In genomic region chr15:90618330-90619136, GRCh38 we compare ENCODE assay signal across 12 cellular contexts.
DNase-seq lines count a peak whose midpoint lies in the region; ATAC-seq and TF ChIP-seq lines count a peak whose summit lies in the region.
"Had no signal": no experiment of that assay in that cellular context is flagged by ENCODE, and none has a peak within 500 bp of the region (broad histone marks: within the 10 kb centered on the region; RNA-seq: fewer than 3 reads in every experiment).

No MANE protein-coding gene starts in this region.

- no peak overlapping the region for H3K4me3 ChIP-seq in AG04450 (ENCODE audit: low read depth, low read length)
- no peak overlapping the region for H3K4me3 ChIP-seq in OCI-LY1 (ENCODE audit: low read depth, low read length, poor library complexity, severe bottlenecking)

- POLR2A ChIA-PET in AG04450 (lab: Yijun Ruan, JAX), result no interaction called here
- POLR2A ChIA-PET in WTC11 (lab: Charles Lee), result no interaction called here

- ATAC-seq in WTC11 (no peak), HG03378 (IDR thresholded peaks at IDR 0.05; ENCODE audit: unreplicated experiment) (no peak), HG03159 (IDR thresholded peaks at IDR 0.05; ENCODE audit: unreplicated experiment) (no peak)
- ATAC-seq: activated T-cell treated with anti-CD3 and anti-CD28 coated beads, Interleukin-2, amount 50 U/mL, for 72 hours; stimulated activated naive B cell treated with anti-CD40 and anti-IgM and Interleukin-4, amounts not matched to agents 10 μg/mL and 1 μg/mL and 100 μg/mL, for 72 hours had no signal

- H3K4me1 ChIP-seq in OCI-LY1 (ENCODE audit: insufficient read depth, low read length, severe bottlenecking), result peaks cover 14% of the 10 kb centered on the region

- DNase-seq in AG04450 (ENCODE audit: low read depth, low spot score) (peak; percentile 11), DMS53 treated with DMSO at 0.1 percent for 48 hours (lab: John Stamatoyannopoulos, UW; ENCODE audit: unreplicated experiment) (peak; percentile 33), fibroblast of peridontal ligament (ENCODE audit: extremely low read depth) (peak; percentile 65), WTC11 (ENCODE audit: low spot score) (no peak), NCI-H2227 treated with DMSO at 0.1 percent for 48 hours (lab: John Stamatoyannopoulos, UW) (no peak)
- DNase-seq: activated T-cell treated with anti-CD3 and anti-CD28 coated beads, Interleukin-2, amount 50 U/mL, for 72 hours; HCEC 1CT; NCI-H226; stimulated activated naive B cell treated with anti-CD40 and anti-IgM and Interleukin-4, amounts not matched to agents 10 μg/mL and 1 μg/mL and 100 μg/mL, for 72 hours had no signal

- no peak overlapping the region for H3K4me2 ChIP-seq in OCI-LY1 (ENCODE audit: low read length)

- no peaks in the 10 kb centered on the region for H4K20me1 ChIP-seq in OCI-LY1 (ENCODE audit: insufficient read depth, low read length)

- TF ChIP-seq CTCF in AG04450 (IDR thresholded peaks at IDR 0.05; ENCODE audit: low read depth, low read length) (no peak), OCI-LY1 (IDR thresholded peaks at IDR 0.05; ENCODE audit: low read length) (0 out of 2 replicates have a peak, but pooled peaks have one; percentile 14), WTC11 (IDR thresholded peaks at IDR 0.05) (no peak)

- no peak overlapping the region for H3K9ac ChIP-seq in OCI-LY1 (ENCODE audit: low read length)

- no peaks in the 10 kb centered on the region for H3K27me3 ChIP-seq in AG04450 (ENCODE audit: control insufficient read depth, insufficient read depth, low read length)
- no peaks in the 10 kb centered on the region for H3K27me3 ChIP-seq in OCI-LY1 (ENCODE audit: insufficient read depth, low read length)

- no peaks in the 10 kb centered on the region for H3F3A ChIP-seq in OCI-LY1 (ENCODE audit: insufficient read depth, low read length)

- no peak overlapping the region for H3K4me3 Mint-ChIP-seq in WTC11
- H3K4me3 Mint-ChIP-seq: stimulated activated naive B cell treated with anti-CD40 and anti-IgM and Interleukin-4, amounts not matched to agents 10 μg/mL and 1 μg/mL and 100 μg/mL, for 72 hours had no signal

- H3K27ac ChIP-seq in AG04450 (ENCODE audit: low read depth, low read length), result no peak overlapping the region
- no peak overlapping the region for H3K27ac ChIP-seq in OCI-LY1 (ENCODE audit: low read depth, low read length, poor library complexity, severe bottlenecking)

- no peak overlapping the region for H3K27ac Mint-ChIP-seq in WTC11
- H3K27ac Mint-ChIP-seq: activated T-cell treated with anti-CD3 and anti-CD28 coated beads, Interleukin-2, amount 50 U/mL, for 72 hours; stimulated activated naive B cell treated with anti-CD40 and anti-IgM and Interleukin-4, amounts not matched to agents 10 μg/mL and 1 μg/mL and 100 μg/mL, for 72 hours had no signal

- no peaks in the 10 kb centered on the region for H3K36me3 ChIP-seq in OCI-LY1 (ENCODE audit: insufficient read depth, low read length)

- no peaks in the 10 kb centered on the region for H3K9me3 Mint-ChIP-seq in WTC11
- H3K9me3 Mint-ChIP-seq: activated T-cell treated with anti-CD3 and anti-CD28 coated beads, Interleukin-2, amount 50 U/mL, for 72 hours; stimulated activated naive B cell treated with anti-CD40 and anti-IgM and Interleukin-4, amounts not matched to agents 10 μg/mL and 1 μg/mL and 100 μg/mL, for 72 hours had no signal

- H3K27me3 Mint-ChIP-seq in WTC11 (ENCODE audit: low read depth), result no peaks in the 10 kb centered on the region
- H3K27me3 Mint-ChIP-seq: stimulated activated naive B cell treated with anti-CD40 and anti-IgM and Interleukin-4, amounts not matched to agents 10 μg/mL and 1 μg/mL and 100 μg/mL, for 72 hours had no signal

- H2AFZ ChIP-seq in OCI-LY1 (ENCODE audit: low read length), result no peak overlapping the region

- no peaks in the 10 kb centered on the region for H3K9me3 ChIP-seq in AG04450 (ENCODE audit: control insufficient read depth, insufficient read depth, low read length)
- no peaks in the 10 kb centered on the region for H3K9me3 ChIP-seq in OCI-LY1 (ENCODE audit: low read length)

- no peaks in the 10 kb centered on the region for H3K9me2 ChIP-seq in OCI-LY1 (ENCODE audit: low read depth, low read length)

- H3K79me2 ChIP-seq in OCI-LY1 (ENCODE audit: insufficient read depth, low read length), result no peaks in the 10 kb centered on the region

- H3K4me1 Mint-ChIP-seq in WTC11, result peaks cover 11% of the 10 kb centered on the region

- no peaks in the 10 kb centered on the region for H3K36me3 Mint-ChIP-seq in WTC11

- CTCF ChIA-PET in AG04450 (lab: Charles Lee), result interaction anchor here (0.6 to 3.1 kb wide), 12 partner anchors 9 to 398 kb away, joined by 3 to 13 read pairs (median 3); partner anchors contain the start of gene HDDC3
- CTCF ChIA-PET in WTC11 (lab: Charles Lee), result interaction anchor here (0.6 to 2.5 kb wide), 17 partner anchors 9 to 338 kb away, joined by 3 to 12 read pairs (median 4); partner anchors contain the start of genes BLM and HDDC3

TF ChIP-seq in WTC11, 78 proteins besides CTCF, POLR2A, EP300 and RAD21 (continues in another document):
- no peak for TF ChIP-seq NR1H2 (CRISPR knock-in tag; IDR thresholded peaks at IDR 0.05)
- TF ChIP-seq ATF6 (CRISPR knock-in tag; IDR thresholded peaks at IDR 0.05), result no peak
- no peak for TF ChIP-seq ETV6 (CRISPR knock-in tag; IDR thresholded peaks at IDR 0.05)
- TF ChIP-seq USF1 (CRISPR knock-in tag; IDR thresholded peaks at IDR 0.05), result no peak
- no peak for TF ChIP-seq STAT6 (CRISPR knock-in tag; conservative IDR thresholded peaks at IDR 0.05; ENCODE audit: low read depth)
- no peak for TF ChIP-seq ZBTB21 (CRISPR knock-in tag; IDR thresholded peaks at IDR 0.05; ENCODE audit: borderline replicate concordance)
- TF ChIP-seq PRDM15 (CRISPR knock-in tag; IDR thresholded peaks at IDR 0.05), result no peak

Comparison
In these comparisons a context has a peak if more than half of its experiments do, and no peak if none do; other contexts are left out.
1. DNase-seq: peak in AG04450 (single experiment), DMS53 treated with DMSO at 0.1 percent for 48 hours (single experiment) and fibroblast of peridontal ligament (single experiment); none in WTC11 (single experiment) and NCI-H2227 treated with DMSO at 0.1 percent for 48 hours (single experiment).